26 cellular contexts compared by ENCODE assay signal in genomic region chr6:105849741-105850140, GRCh38.
DNase-seq lines count a peak whose midpoint lies in the region; ATAC-seq and TF ChIP-seq lines count a peak whose summit lies in the region.
"Had no signal": no experiment of that assay in that cellular context is flagged by ENCODE, and none has a peak within 500 bp of the region (broad histone marks: within the 10 kb centered on the region; RNA-seq: fewer than 3 reads in every experiment).

No MANE protein-coding gene starts in this region.

- no peaks in the 10 kb centered on the region for H3K4me1 ChIP-seq in foreskin keratinocyte
- H3K4me1 ChIP-seq: HAP-1, SJCRH30, tibial artery had no signal

- no peaks in the 10 kb centered on the region for H3K36me3 ChIP-seq in WERI-Rb-1
- H3K36me3 ChIP-seq: brain microvascular endothelial cell, HAP-1, SJCRH30, tibial artery had no signal

- no peaks in the 10 kb centered on the region for H3K9me3 ChIP-seq in WERI-Rb-1 (ENCODE audit: severe bottlenecking)
- H3K9me3 ChIP-seq: HAP-1, SJCRH30, tibial artery had no signal

- no peaks in the 10 kb centered on the region for H3K9me3 Mint-ChIP-seq in activated naive CD4-positive, alpha-beta T cell treated with anti-CD3 and anti-CD28 coated beads, Interleukin-2, amount 50 U/mL, for 72 hours
- H3K9me3 Mint-ChIP-seq: activated CD4-positive, alpha-beta T cell treated with anti-CD3 and anti-CD28 coated beads, Interleukin-2, amount 10 ng/mL, durations not matched to agents 24 days and 14 days; activated T-cell treated with anti-CD3 and anti-CD28 coated beads, Interleukin-2, amount 50 U/mL, for 24 hours; CD8-positive, alpha-beta T cell; natural killer cell had no signal

- ATAC-seq in foreskin keratinocyte (peak; percentile 47), Right ventricle myocardium inferior (no peak), HG02840 (IDR thresholded peaks at IDR 0.05; ENCODE audit: low FRiP score, unreplicated experiment) (no peak)
- no peak for ATAC-seq in activated naive CD4-positive, alpha-beta T cell treated with anti-CD3 and anti-CD28 coated beads, Interleukin-2, amount 50 U/mL, for 72 hours
- ATAC-seq: CD8-positive, alpha-beta T cell; natural killer cell; T-helper 17 cell had no signal

- no peak overlapping the region for H3K27ac Mint-ChIP-seq in activated naive CD4-positive, alpha-beta T cell treated with anti-CD3 and anti-CD28 coated beads, Interleukin-2, amount 50 U/mL, for 72 hours
- H3K27ac Mint-ChIP-seq: activated CD4-positive, alpha-beta T cell treated with anti-CD3 and anti-CD28 coated beads, Interleukin-2, amount 10 ng/mL, durations not matched to agents 24 days and 14 days; activated T-cell treated with anti-CD3 and anti-CD28 coated beads, Interleukin-2, amount 50 U/mL, for 24 hours; B cell; CD8-positive, alpha-beta T cell; natural killer cell; T-helper 17 cell had no signal

- intact Hi-C loops in Right ventricle myocardium inferior (cut with DNase I): no loop called here

- DNase-seq in AG10803 (ENCODE audit: low read depth) (peak; percentile 15), HS-27A (ENCODE audit: low read depth) (peak; percentile 5), WERI-Rb-1 (no peak), foreskin keratinocyte (peak in 1 of 2 donors; percentile 30), Right ventricle myocardium inferior (ENCODE audit: missing footprints) (no peak), HK-2 (ENCODE audit: unreplicated experiment) (no peak)
- DNase-seq in activated naive CD4-positive, alpha-beta T cell treated with anti-CD3 and anti-CD28 coated beads, Interleukin-2, amount 50 U/mL, for 72 hours (ENCODE audit: low spot score in 2 of 2): no peak
- DNase-seq: activated CD4-positive, alpha-beta T cell treated with anti-CD3 and anti-CD28 coated beads, Interleukin-2, amount 10 ng/mL, durations not matched to agents 24 days and 14 days; activated gamma-delta T cell; activated T-cell treated with anti-CD3 and anti-CD28 coated beads, Interleukin-2, amount 50 U/mL, for 24 hours; brain microvascular endothelial cell; CD8-positive, alpha-beta T cell; DMS153; head of caudate nucleus; natural killer cell; NCI-H1105 treated with DMSO at 0.1 percent for 48 hours; NCI-H2029; NCI-H2227 treated with DMSO at 0.1 percent for 48 hours; NCI-H526 treated with DMSO at 0.1 percent for 48 hours; SJCRH30; stimulated activated CD4-positive, alpha-beta T cell treated with anti-CD3 and anti-CD28 coated beads, Interleukin-2, amount 100 ng/mL, for 24 hours; T-helper 17 cell; tibial artery had no signal

- peak overlapping the region; percentile 74; the same call in 1 of the 2 replicates for H3K27ac ChIP-seq in WERI-Rb-1
- no peak overlapping the region for H3K27ac ChIP-seq in foreskin keratinocyte
- H3K27ac ChIP-seq: brain microvascular endothelial cell, SJCRH30, tibial artery had no signal

- TF ChIP-seq CTCF in AG10803 (conservative IDR thresholded peaks at IDR 0.05; ENCODE audit: low read length): no peak
- TF ChIP-seq CTCF in WERI-Rb-1 (IDR thresholded peaks at IDR 0.05; ENCODE audit: low read depth, low read length): no peak
- no peak for TF ChIP-seq CTCF in foreskin keratinocyte (conservative IDR thresholded peaks at IDR 0.05)

- H3K27me3 ChIP-seq in WERI-Rb-1 (ENCODE audit: insufficient read depth, low read depth, severe bottlenecking) (no peaks in the 10 kb centered on the region), foreskin keratinocyte (no peaks in the 10 kb centered on the region)
- H3K27me3 ChIP-seq: brain microvascular endothelial cell, SJCRH30, tibial artery had no signal

- no peaks in the 10 kb centered on the region for H3K36me3 Mint-ChIP-seq in activated naive CD4-positive, alpha-beta T cell treated with anti-CD3 and anti-CD28 coated beads, Interleukin-2, amount 50 U/mL, for 72 hours
- H3K36me3 Mint-ChIP-seq: CD8-positive, alpha-beta T cell; natural killer cell had no signal

- H3K4me3 ChIP-seq in AG10803 (ENCODE audit: low read length): no peak overlapping the region
- no peak overlapping the region for H3K4me3 ChIP-seq in WERI-Rb-1 (ENCODE audit: low read depth, low read length)
- H3K4me3 ChIP-seq: HAP-1, SJCRH30, tibial artery had no signal

Comparison
In these comparisons a context has a peak if more than half of its experiments do, and no peak if none do; other contexts are left out.
1. DNase-seq: peak in AG10803 (single experiment) and HS-27A (single experiment); none in WERI-Rb-1 (single experiment), activated naive CD4-positive, alpha-beta T cell treated with anti-CD3 and anti-CD28 coated beads, Interleukin-2, amount 50 U/mL, for 72 hours (0 of 2), Right ventricle myocardium inferior (single experiment) and HK-2 (single experiment).